Comparison of ENCODE assay signal across 9 cellular contexts in genomic region chr3:14145670-14146380, GRCh38. TPM values are rescaled to one million over a fixed set of nuclear protein-coding genes. Genes with fewer than 3 reads are reported as not detected.
DNase-seq lines count a peak whose midpoint lies in the region; ATAC-seq, FAIRE-seq and TF ChIP-seq lines count a peak whose summit lies in the region.
"Had no signal": no experiment of that assay in that cellular context is flagged by ENCODE, and none has a peak within 500 bp of the region (broad histone marks: within the 10 kb centered on the region; RNA-seq: fewer than 3 reads in every experiment).

No MANE protein-coding gene starts in this region.

- no peak overlapping the region for H3K4me3 Mint-ChIP-seq in stimulated activated naive CD8-positive, alpha-beta T cell treated with anti-CD3 and anti-CD28 coated beads, Interleukin-15, amount 100 ng/mL, for 72 hours
- peak overlapping the region in 1 of 10 donors; percentile 11 for H3K4me3 Mint-ChIP-seq in naive thymus-derived CD4-positive, alpha-beta T cell

- peak overlapping the region; percentile 79 for H3K27ac ChIP-seq in naive thymus-derived CD4-positive, alpha-beta T cell (ENCODE audit: low read depth, low read length)

- peak; percentile 14 for TF ChIP-seq CTCF in bronchial epithelial cell (IDR thresholded peaks at IDR 0.05; ENCODE audit: insufficient read depth, low read length, severe bottlenecking)

- H3K9me3 ChIP-seq in naive thymus-derived CD4-positive, alpha-beta T cell (ENCODE audit: control insufficient read depth in 2 of 3, low read length in 3 of 3): no peaks in the 10 kb centered on the region

- ATAC-seq in stimulated activated naive CD8-positive, alpha-beta T cell treated with anti-CD3 and anti-CD28 coated beads, Interleukin-15, amount 100 ng/mL, for 72 hours: no peak
- ATAC-seq in stimulated activated naive CD8-positive, alpha-beta T cell treated with anti-CD3 and anti-CD28 coated beads, Interleukin-15, Interleukin-2, amounts not matched to agents 100 U/mL and 50 U/mL, for 24 hours: no peak
- ATAC-seq in naive thymus-derived CD4-positive, alpha-beta T cell: no peak
- ATAC-seq in sciatic nerve: no peak

- H3K9me3 Mint-ChIP-seq in stimulated activated naive CD8-positive, alpha-beta T cell treated with anti-CD3 and anti-CD28 coated beads, Interleukin-15, amount 100 ng/mL, for 72 hours: no peaks in the 10 kb centered on the region
- H3K9me3 Mint-ChIP-seq in naive thymus-derived CD4-positive, alpha-beta T cell: peaks cover 0 to 2% (median 0%) of the 10 kb centered on the region in 11 donors

- intact Hi-C loops in naive thymus-derived CD4-positive, alpha-beta T cell (cut with micrococcal nuclease): loop anchor here in 1 of 2 donors (10.0 kb wide), 1 partner anchor 491 kb away; no protein-coding TSS in a partner anchor
- intact Hi-C loops in sciatic nerve (cut with DNase I): no loop called here

- peaks cover 44 to 46% of the 10 kb centered on the region in 2 donors for H3K4me1 ChIP-seq in naive thymus-derived CD4-positive, alpha-beta T cell (ENCODE audit: control insufficient read depth in 2 of 2, insufficient read depth in 2 of 2, low read length in 2 of 2)

- no peaks in the 10 kb centered on the region for H3K27me3 ChIP-seq in bronchial epithelial cell (ENCODE audit: control insufficient read depth, insufficient read depth, low read length)
- H3K27me3 ChIP-seq in naive thymus-derived CD4-positive, alpha-beta T cell (ENCODE audit: control insufficient read depth in 2 of 2, insufficient read depth in 2 of 2, low read length in 2 of 2): no peaks in the 10 kb centered on the region

- peaks cover 48% of the 10 kb centered on the region for H3K4me1 Mint-ChIP-seq in stimulated activated naive CD8-positive, alpha-beta T cell treated with anti-CD3 and anti-CD28 coated beads, Interleukin-15, amount 100 ng/mL, for 72 hours
- peaks cover 32 to 55% (median 50%) of the 10 kb centered on the region in 7 donors for H3K4me1 Mint-ChIP-seq in naive thymus-derived CD4-positive, alpha-beta T cell

- FAIRE-seq in bronchial epithelial cell (lab: Jason Lieb, UNC): peak; percentile 13

- POLR2A ChIA-PET in naive thymus-derived CD4-positive, alpha-beta T cell (lab: Charles Lee): interaction anchor here (0.6 to 7.2 kb wide), 12 partner anchors 10 to 1236 kb away, joined by 3 to 96 read pairs (median 4); partner anchors contain the start of genes CHCHD4, LSM3, TMEM43 and XPC

- peaks cover 3 to 38% (median 10%) of the 10 kb centered on the region in 5 donors for H3K36me3 Mint-ChIP-seq in naive thymus-derived CD4-positive, alpha-beta T cell

- no peak overlapping the region for H3K4me3 ChIP-seq in bronchial epithelial cell (ENCODE audit: low read depth, low read length)
- no peak overlapping the region for H3K4me3 ChIP-seq in naive thymus-derived CD4-positive, alpha-beta T cell (ENCODE audit: low read length)

- H3K27ac Mint-ChIP-seq in stimulated activated naive CD8-positive, alpha-beta T cell treated with anti-CD3 and anti-CD28 coated beads, Interleukin-15, amount 100 ng/mL, for 72 hours: peak overlapping the region; percentile 82 to 98
- peak overlapping the region; percentile 89 to 100 (median 98) for H3K27ac Mint-ChIP-seq in naive thymus-derived CD4-positive, alpha-beta T cell

- no peak for DNase-seq in stimulated activated naive CD8-positive, alpha-beta T cell treated with anti-CD3 and anti-CD28 coated beads, Interleukin-15, amount 100 ng/mL, for 72 hours
- no peak for DNase-seq in stimulated activated naive CD8-positive, alpha-beta T cell treated with anti-CD3 and anti-CD28 coated beads, Interleukin-15, Interleukin-2, amounts not matched to agents 100 U/mL and 50 U/mL, for 24 hours
- DNase-seq in bronchial epithelial cell (ENCODE audit: low read depth) (no peak), NCI-H345 (lab: John Stamatoyannopoulos, UW) (no peak), SKM-1 (lab: John Stamatoyannopoulos, UW; ENCODE audit: unreplicated experiment) (no peak), sciatic nerve (ENCODE audit: low spot score) (no peak), activated gamma-delta T cell treated with Interleukin-2 at 50 U/mL for 16 hours (no peak)
- peak in 1 of 9 donors; percentile 21 for DNase-seq in naive thymus-derived CD4-positive, alpha-beta T cell
- DNase-seq: foreskin melanocyte had no signal

- peaks cover 21% of the 10 kb centered on the region for H3K36me3 ChIP-seq in bronchial epithelial cell (ENCODE audit: control insufficient read depth, insufficient read depth, low read length)
- H3K36me3 ChIP-seq in naive thymus-derived CD4-positive, alpha-beta T cell (ENCODE audit: control insufficient read depth in 2 of 3, insufficient read depth in 3 of 3, low read length in 3 of 3): peaks cover 0 to 58% (median 5%) of the 10 kb centered on the region in 3 experiments

- H3K27me3 Mint-ChIP-seq in stimulated activated naive CD8-positive, alpha-beta T cell treated with anti-CD3 and anti-CD28 coated beads, Interleukin-15, amount 100 ng/mL, for 72 hours: no peaks in the 10 kb centered on the region
- no peaks in the 10 kb centered on the region for H3K27me3 Mint-ChIP-seq in naive thymus-derived CD4-positive, alpha-beta T cell

- CTCF ChIA-PET in naive thymus-derived CD4-positive, alpha-beta T cell (lab: Charles Lee): interaction anchor here (1.4 to 1.6 kb wide), 2 partner anchors 21 to 22 kb away, joined by 4 to 5 read pairs; partner anchors contain the start of genes CHCHD4 and TMEM43

RNA-seq across cellular contexts. Expression of gene TMEM43, which starts 21.0 kb away (rescaled TPM):
- 88.5 and 105 TPM in 2 replicates for total RNA-seq in bronchial epithelial cell
- total RNA-seq in naive thymus-derived CD4-positive, alpha-beta T cell: 10 to 100 TPM; 30.1 to 54.8 (median 46.5) TPM
- polyA plus RNA-seq in naive thymus-derived CD4-positive, alpha-beta T cell: 10 to 100 TPM; 55.6 to 55.8 TPM
- total RNA-seq in sciatic nerve: 67.7 TPM

RNA-seq across cellular contexts. Expression of gene CHCHD4, which starts 21.2 kb away (rescaled TPM):
- total RNA-seq in bronchial epithelial cell (23.6 and 32.1 TPM in 2 replicates), sciatic nerve (11.1 TPM)
- 10 to 100 TPM in 1 of 5 experiments, 1 to 10 TPM in 4; 3.3 to 14.1 (median 8.4) TPM for total RNA-seq in naive thymus-derived CD4-positive, alpha-beta T cell
- 10 to 100 TPM in 1 of 2 donors, 1 to 10 TPM in 1; 9.8 to 12.6 TPM for polyA plus RNA-seq in naive thymus-derived CD4-positive, alpha-beta T cell

RNA-seq across cellular contexts. Expression of gene XPC, which starts 32.6 kb away (rescaled TPM):
- 25.3 and 33.4 TPM in 2 replicates for total RNA-seq in bronchial epithelial cell
- total RNA-seq in naive thymus-derived CD4-positive, alpha-beta T cell: 10 to 100 TPM; 56.3 to 94.8 (median 78.1) TPM
- polyA plus RNA-seq in naive thymus-derived CD4-positive, alpha-beta T cell: 10 to 100 TPM; 50.0 to 54.2 TPM
- total RNA-seq in sciatic nerve: 54.2 TPM

RNA-seq across cellular contexts. Expression of gene LSM3, which starts 32.8 kb away (rescaled TPM):
- total RNA-seq in bronchial epithelial cell (5.5 and 6.6 TPM in 2 replicates), sciatic nerve (8.9 TPM)
- 10 to 100 TPM in 1 of 5 experiments, 1 to 10 TPM in 4; 6.0 to 14.1 (median 8.0) TPM for total RNA-seq in naive thymus-derived CD4-positive, alpha-beta T cell
- polyA plus RNA-seq in naive thymus-derived CD4-positive, alpha-beta T cell: 10 to 100 TPM; 10.5 to 26.2 TPM
